ENCODE assay signal across 24 cellular contexts in genomic region chr2:15687243-15687642, GRCh38.
"Had no signal": no experiment of that assay in that cellular context is flagged by ENCODE, and none has a peak within 500 bp of the region (broad histone marks: within the 10 kb centered on the region; RNA-seq: fewer than 3 reads in every experiment).

No MANE protein-coding gene starts in this region.

- H3K27me3 Mint-ChIP-seq: dendritic cell treated with granulocyte-macrophage colony-stimulating factor and Interleukin-4, amounts not matched to agents 40 ng/mL and 50 ng/mL, for 4 days had no signal

- H3K36me3 ChIP-seq: colonic mucosa, esophagus muscularis mucosa, esophagus squamous epithelium, gastrocnemius medialis, gastroesophageal sphincter, heart left ventricle, heart right ventricle had no signal

- H3K27ac Mint-ChIP-seq: dendritic cell treated with granulocyte-macrophage colony-stimulating factor and Interleukin-4, amounts not matched to agents 40 ng/mL and 50 ng/mL, for 4 days; effector memory CD8-positive, alpha-beta T cell; endodermal cell had no signal

- H3K4me3 ChIP-seq: colonic mucosa, coronary artery, dorsolateral prefrontal cortex, esophagus muscularis mucosa, esophagus squamous epithelium, gastrocnemius medialis, gastroesophageal sphincter, heart left ventricle, heart right ventricle had no signal

- H3K27me3 ChIP-seq: colonic mucosa, esophagus muscularis mucosa, esophagus squamous epithelium, gastrocnemius medialis, gastroesophageal sphincter, heart right ventricle had no signal

- H3K9me3 Mint-ChIP-seq: dendritic cell treated with granulocyte-macrophage colony-stimulating factor and Interleukin-4, amounts not matched to agents 40 ng/mL and 50 ng/mL, for 4 days; effector memory CD8-positive, alpha-beta T cell had no signal

- H3K9me3 ChIP-seq: colonic mucosa, esophagus squamous epithelium, gastrocnemius medialis, gastroesophageal sphincter, heart left ventricle had no signal

- DNase-seq: colonic mucosa; cortex of kidney; dermis blood vessel endothelial cell; dorsolateral prefrontal cortex; effector CD4-positive, alpha-beta T cell; effector CD8-positive, alpha-beta T cell; effector memory CD4-positive, alpha-beta T cell; effector memory CD8-positive, alpha-beta T cell; endodermal cell; erythroblast; esophagus squamous epithelium; foreskin fibroblast; foreskin keratinocyte; foreskin melanocyte; gastrocnemius medialis; glutamatergic neuron; head of caudate nucleus; heart left ventricle; heart right ventricle had no signal

- H3K4me1 ChIP-seq: colonic mucosa, esophagus muscularis mucosa, esophagus squamous epithelium, foreskin keratinocyte, gastrocnemius medialis, gastroesophageal sphincter, heart left ventricle had no signal

- H3K27ac ChIP-seq: colonic mucosa, coronary artery, dorsolateral prefrontal cortex, epithelial cell of prostate, esophagus muscularis mucosa, esophagus squamous epithelium, foreskin keratinocyte, gastrocnemius medialis, gastroesophageal sphincter, heart left ventricle, heart right ventricle had no signal

- H3K4me1 Mint-ChIP-seq: endodermal cell had no signal

- H3K4me3 Mint-ChIP-seq: dendritic cell treated with granulocyte-macrophage colony-stimulating factor and Interleukin-4, amounts not matched to agents 40 ng/mL and 50 ng/mL, for 4 days; effector memory CD8-positive, alpha-beta T cell; endodermal cell had no signal
